In genomic region chr12:87816186-87816585, GRCh38 we compare ENCODE assay signal across 1 cellular context.
TF ChIP-seq lines count a peak whose summit lies in the region.

No MANE protein-coding gene starts in this region.

TF ChIP-seq in GM23338, 12 proteins besides CTCF, POLR2A, EP300 and RAD21 (continued from another document):
- TF ChIP-seq ZNF462 (CRISPR knock-in tag; IDR thresholded peaks at IDR 0.05) (no peak), JUNB (IDR thresholded peaks at IDR 0.05; ENCODE audit: unreplicated experiment) (no peak)
